ENCODE assay signal across 21 cellular contexts in the genomic region with DNA sequence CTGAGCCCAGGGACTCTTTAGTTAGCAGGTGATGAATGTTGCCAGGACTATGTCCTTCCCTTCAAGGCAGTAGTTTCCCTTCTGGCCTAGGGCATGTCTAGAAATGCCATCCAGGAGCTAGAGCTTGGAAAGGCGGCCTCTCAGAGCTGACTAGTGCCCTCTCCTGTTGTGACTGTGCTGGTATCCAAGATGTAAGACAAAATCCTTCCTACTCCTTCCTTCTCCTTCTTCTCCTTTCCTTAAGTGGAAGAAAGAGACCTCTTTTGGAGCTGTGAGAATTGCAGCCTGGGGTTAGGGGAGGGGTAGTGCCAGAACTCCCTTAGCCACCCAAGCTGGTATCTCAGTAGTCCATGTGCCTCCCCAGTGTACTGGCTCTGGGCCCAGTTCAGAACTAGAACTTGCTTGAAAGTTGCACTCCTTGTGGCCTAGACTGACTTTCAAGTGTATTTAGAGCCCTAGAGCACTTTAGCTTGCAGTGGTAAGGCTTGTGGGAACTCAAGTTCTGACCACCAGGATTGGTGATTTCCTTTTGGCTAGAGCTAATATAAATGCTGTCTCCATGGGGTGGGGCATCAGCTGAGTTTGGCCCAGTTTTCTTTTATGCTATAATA.
"Had no signal": no experiment of that assay in that cellular context is flagged by ENCODE, and none has a peak within 500 bp of the region (broad histone marks: within the 10 kb centered on the region; RNA-seq: fewer than 3 reads in every experiment).

No MANE protein-coding gene starts in this region.

- H3K4me1 ChIP-seq: adrenal gland, ascending aorta, gastroesophageal sphincter, parathyroid adenoma, tibial artery had no signal

- H3K27me3 ChIP-seq: adrenal gland, ascending aorta, dorsolateral prefrontal cortex, gastroesophageal sphincter, tibial artery had no signal

- H3K4me3 ChIP-seq: adrenal gland, ascending aorta, dorsolateral prefrontal cortex, gastroesophageal sphincter, tibial artery had no signal

- H3K27ac ChIP-seq: adrenal gland, ascending aorta, dorsolateral prefrontal cortex, gastroesophageal sphincter, parathyroid adenoma, tibial artery had no signal

- FAIRE-seq: keratinocyte had no signal

- H3K79me2 ChIP-seq: parathyroid adenoma had no signal

- ATAC-seq: activated T-cell treated with anti-CD3 and anti-CD28 coated beads, Interleukin-2, amount 50 U/mL, for 4 hours; effector memory CD8-positive, alpha-beta T cell; gastroesophageal sphincter; left colon; right cardiac atrium had no signal

- H2AFZ ChIP-seq: parathyroid adenoma had no signal

- H3K36me3 ChIP-seq: adrenal gland, ascending aorta, gastroesophageal sphincter, tibial artery had no signal

- H3K9me3 ChIP-seq: adrenal gland, ascending aorta had no signal

- H3K9ac ChIP-seq: parathyroid adenoma had no signal

- DNase-seq: activated CD8-positive, alpha-beta memory T cell treated with anti-CD3 and anti-CD28 coated beads for 24 hours; activated CD8-positive, alpha-beta memory T cell treated with anti-CD3 and anti-CD28 coated beads, Interleukin-2, amount 50 U/mL, for 48 hours; activated naive CD4-positive, alpha-beta T cell; activated T-cell treated with anti-CD3 and anti-CD28 coated beads, Interleukin-2, amount 50 U/mL, for 4 hours; adrenal gland; central memory CD4-positive, alpha-beta T cell; dorsolateral prefrontal cortex; effector memory CD8-positive, alpha-beta T cell; head of caudate nucleus; hypothalamus; left colon; nephron progenitor cell; right cardiac atrium; stimulated activated CD4-positive, alpha-beta T cell treated with anti-CD3 and anti-CD28 coated beads, Interleukin-12 subunit alpha, Interleukin-12 subunit beta, amount 100 ng/mL, for 4 hours; substantia nigra; T-helper 9 cell; tibial artery had no signal
